Comparison of ENCODE assay signal across 1 cellular context in genomic region chr21:37087188-37087587, GRCh38.
TF ChIP-seq lines count a peak whose summit lies in the region.

No MANE protein-coding gene starts in this region.

TF ChIP-seq in HEK293, 187 proteins besides CTCF, POLR2A, EP300 and RAD21 (continued from another document and continues in another):
- TF ChIP-seq ZNF639 (tag by site-specific recombination; IDR thresholded peaks at IDR 0.05): peak; percentile 58
- no peak for TF ChIP-seq ZNF645 (tag by site-specific recombination; IDR thresholded peaks at IDR 0.05)
- TF ChIP-seq OSR2 (tag by site-specific recombination; IDR thresholded peaks at IDR 0.05): no peak
- no peak for TF ChIP-seq ZNF626 (tag by site-specific recombination; IDR thresholded peaks at IDR 0.05)
- TF ChIP-seq ZIC2 (tag by site-specific recombination; IDR thresholded peaks at IDR 0.05): no peak
- TF ChIP-seq ZBTB26 (tag by site-specific recombination; optimal IDR thresholded peaks at IDR 0.05): no peak
- TF ChIP-seq BCL11A (tag by site-specific recombination; IDR thresholded peaks at IDR 0.05; ENCODE audit: low read depth): no peak
- TF ChIP-seq ZNF140 (tag by site-specific recombination; IDR thresholded peaks at IDR 0.05): no peak
- TF ChIP-seq ZNF600 (tag by site-specific recombination; IDR thresholded peaks at IDR 0.05): peak; percentile 59; the same call in 1 of the 2 replicates
- no peak for TF ChIP-seq KLF17 (tag by site-specific recombination; IDR thresholded peaks at IDR 0.05)
- no peak for TF ChIP-seq ZNF621 (tag by site-specific recombination; IDR thresholded peaks at IDR 0.05)
- peak; percentile 14; the same call in 1 of the 2 replicates for TF ChIP-seq ZNF664 (tag by site-specific recombination; IDR thresholded peaks at IDR 0.05)
- no peak for TF ChIP-seq HOXA7 (CRISPR knock-in tag; IDR thresholded peaks at IDR 0.05; ENCODE audit: borderline replicate concordance)
- no peak for TF ChIP-seq ZNF610 (tag by site-specific recombination; IDR thresholded peaks at IDR 0.05; ENCODE audit: borderline replicate concordance)
- TF ChIP-seq ZNF24 (tag by site-specific recombination; IDR thresholded peaks at IDR 0.05): no peak
- TF ChIP-seq ZNF311 (tag by site-specific recombination; IDR thresholded peaks at IDR 0.05; ENCODE audit: borderline replicate concordance): no peak
- no peak for TF ChIP-seq AEBP2 (tag by site-specific recombination; IDR thresholded peaks at IDR 0.05; ENCODE audit: borderline replicate concordance)
- TF ChIP-seq ZNF157 (tag by site-specific recombination; IDR thresholded peaks at IDR 0.05): no peak
- TF ChIP-seq ZNF544 (tag by site-specific recombination; IDR thresholded peaks at IDR 0.05): no peak
- TF ChIP-seq ZNF223 (tag by site-specific recombination; IDR thresholded peaks at IDR 0.05): no peak
- TF ChIP-seq ZNF175 (tag by site-specific recombination; IDR thresholded peaks at IDR 0.05): no peak
- TF ChIP-seq BCL6B (tag by site-specific recombination; IDR thresholded peaks at IDR 0.05): no peak
- no peak for TF ChIP-seq ZFP41 (tag by site-specific recombination; IDR thresholded peaks at IDR 0.05; ENCODE audit: borderline replicate concordance)
- TF ChIP-seq ZNF514 (tag by site-specific recombination; IDR thresholded peaks at IDR 0.05): no peak
- no peak for TF ChIP-seq ZNF292 (tag by site-specific recombination; IDR thresholded peaks at IDR 0.05; ENCODE audit: borderline replicate concordance, low read depth)
- no peak for TF ChIP-seq PRDM2 (tag by site-specific recombination; IDR thresholded peaks at IDR 0.05; ENCODE audit: borderline replicate concordance)
- no peak for TF ChIP-seq ZSCAN16 (tag by site-specific recombination; IDR thresholded peaks at IDR 0.05)
- no peak for TF ChIP-seq ZNF416 (tag by site-specific recombination; IDR thresholded peaks at IDR 0.05)
- no peak for TF ChIP-seq ZNF777 (tag by site-specific recombination; IDR thresholded peaks at IDR 0.05; ENCODE audit: borderline replicate concordance)
- no peak for TF ChIP-seq ZNF302 (tag by site-specific recombination; IDR thresholded peaks at IDR 0.05; ENCODE audit: low read depth)
- TF ChIP-seq ZNF555 (tag by site-specific recombination; conservative IDR thresholded peaks at IDR 0.05): no peak
- TF ChIP-seq ZNF707 (tag by site-specific recombination; IDR thresholded peaks at IDR 0.05): no peak
- TF ChIP-seq ZNF530 (tag by site-specific recombination; IDR thresholded peaks at IDR 0.05; ENCODE audit: low read depth): no peak
- TF ChIP-seq WT1 (tag by site-specific recombination; IDR thresholded peaks at IDR 0.05): 0 out of 2 replicates have a peak, but pooled peaks have one; percentile 23
- no peak for TF ChIP-seq RBAK (tag by site-specific recombination; IDR thresholded peaks at IDR 0.05)
- TF ChIP-seq ZNF350 (tag by site-specific recombination; IDR thresholded peaks at IDR 0.05): no peak
- no peak for TF ChIP-seq SCRT2 (tag by site-specific recombination; IDR thresholded peaks at IDR 0.05)
- no peak for TF ChIP-seq ZNF791 (tag by site-specific recombination; IDR thresholded peaks at IDR 0.05)
- no peak; the same call in 1 of the 2 replicates for TF ChIP-seq INSM2 (tag by site-specific recombination; IDR thresholded peaks at IDR 0.05)
- TF ChIP-seq TSHZ1 (tag by site-specific recombination; IDR thresholded peaks at IDR 0.05; ENCODE audit: borderline replicate concordance): no peak
- TF ChIP-seq ZNF837 (tag by site-specific recombination; IDR thresholded peaks at IDR 0.05): no peak
- peak; percentile 29; the same call in 1 of the 2 replicates for TF ChIP-seq FEZF1 (tag by site-specific recombination; IDR thresholded peaks at IDR 0.05)
- TF ChIP-seq TRIM28 (IDR thresholded peaks at IDR 0.05; ENCODE audit: borderline replicate concordance, low read length): peak; percentile 91
